ENCODE assay signal across 1 cellular context in the genomic region with DNA sequence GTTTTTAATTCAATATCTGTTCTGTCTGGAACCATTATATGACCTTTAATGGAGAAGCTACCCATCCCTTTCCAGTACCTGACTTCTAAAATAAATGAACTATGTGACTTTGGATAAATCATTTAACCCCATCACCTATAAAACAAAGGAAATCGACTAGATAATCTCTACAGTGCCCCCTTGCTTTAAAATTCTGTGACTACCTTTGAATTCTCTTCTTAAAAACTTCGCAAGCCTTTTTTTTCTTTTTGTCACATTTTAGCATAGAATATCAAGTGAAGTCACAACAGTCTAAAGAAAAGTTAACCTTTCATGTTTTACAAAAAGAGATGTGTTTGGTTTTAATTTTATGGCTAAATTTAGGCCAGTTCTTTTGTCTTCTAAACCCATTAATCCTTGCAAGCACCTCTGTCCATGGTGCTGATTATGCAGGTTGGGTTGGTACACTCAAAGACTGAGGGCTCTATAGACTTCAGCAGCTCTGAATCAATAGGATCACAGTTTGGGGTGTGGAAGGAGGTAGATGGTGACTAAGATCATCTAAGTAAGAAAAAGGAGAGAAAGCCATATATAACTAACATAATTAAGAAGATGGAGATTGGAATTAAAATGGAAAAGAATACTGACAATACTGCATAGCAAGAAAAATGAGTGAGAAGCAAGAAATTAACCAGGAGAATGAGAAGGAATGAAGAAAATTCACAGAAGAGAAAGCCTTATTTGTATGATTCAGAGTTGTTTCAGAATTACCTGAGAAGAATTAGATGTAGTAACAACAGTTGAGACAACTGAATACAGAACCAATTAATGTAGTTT.
TF ChIP-seq lines count a peak whose summit lies in the region.

No MANE protein-coding gene starts in this region.

TF ChIP-seq in K562, 482 proteins besides CTCF, POLR2A, EP300 and RAD21 (continued from another document and continues in another):
- TF ChIP-seq, protein P1, sequence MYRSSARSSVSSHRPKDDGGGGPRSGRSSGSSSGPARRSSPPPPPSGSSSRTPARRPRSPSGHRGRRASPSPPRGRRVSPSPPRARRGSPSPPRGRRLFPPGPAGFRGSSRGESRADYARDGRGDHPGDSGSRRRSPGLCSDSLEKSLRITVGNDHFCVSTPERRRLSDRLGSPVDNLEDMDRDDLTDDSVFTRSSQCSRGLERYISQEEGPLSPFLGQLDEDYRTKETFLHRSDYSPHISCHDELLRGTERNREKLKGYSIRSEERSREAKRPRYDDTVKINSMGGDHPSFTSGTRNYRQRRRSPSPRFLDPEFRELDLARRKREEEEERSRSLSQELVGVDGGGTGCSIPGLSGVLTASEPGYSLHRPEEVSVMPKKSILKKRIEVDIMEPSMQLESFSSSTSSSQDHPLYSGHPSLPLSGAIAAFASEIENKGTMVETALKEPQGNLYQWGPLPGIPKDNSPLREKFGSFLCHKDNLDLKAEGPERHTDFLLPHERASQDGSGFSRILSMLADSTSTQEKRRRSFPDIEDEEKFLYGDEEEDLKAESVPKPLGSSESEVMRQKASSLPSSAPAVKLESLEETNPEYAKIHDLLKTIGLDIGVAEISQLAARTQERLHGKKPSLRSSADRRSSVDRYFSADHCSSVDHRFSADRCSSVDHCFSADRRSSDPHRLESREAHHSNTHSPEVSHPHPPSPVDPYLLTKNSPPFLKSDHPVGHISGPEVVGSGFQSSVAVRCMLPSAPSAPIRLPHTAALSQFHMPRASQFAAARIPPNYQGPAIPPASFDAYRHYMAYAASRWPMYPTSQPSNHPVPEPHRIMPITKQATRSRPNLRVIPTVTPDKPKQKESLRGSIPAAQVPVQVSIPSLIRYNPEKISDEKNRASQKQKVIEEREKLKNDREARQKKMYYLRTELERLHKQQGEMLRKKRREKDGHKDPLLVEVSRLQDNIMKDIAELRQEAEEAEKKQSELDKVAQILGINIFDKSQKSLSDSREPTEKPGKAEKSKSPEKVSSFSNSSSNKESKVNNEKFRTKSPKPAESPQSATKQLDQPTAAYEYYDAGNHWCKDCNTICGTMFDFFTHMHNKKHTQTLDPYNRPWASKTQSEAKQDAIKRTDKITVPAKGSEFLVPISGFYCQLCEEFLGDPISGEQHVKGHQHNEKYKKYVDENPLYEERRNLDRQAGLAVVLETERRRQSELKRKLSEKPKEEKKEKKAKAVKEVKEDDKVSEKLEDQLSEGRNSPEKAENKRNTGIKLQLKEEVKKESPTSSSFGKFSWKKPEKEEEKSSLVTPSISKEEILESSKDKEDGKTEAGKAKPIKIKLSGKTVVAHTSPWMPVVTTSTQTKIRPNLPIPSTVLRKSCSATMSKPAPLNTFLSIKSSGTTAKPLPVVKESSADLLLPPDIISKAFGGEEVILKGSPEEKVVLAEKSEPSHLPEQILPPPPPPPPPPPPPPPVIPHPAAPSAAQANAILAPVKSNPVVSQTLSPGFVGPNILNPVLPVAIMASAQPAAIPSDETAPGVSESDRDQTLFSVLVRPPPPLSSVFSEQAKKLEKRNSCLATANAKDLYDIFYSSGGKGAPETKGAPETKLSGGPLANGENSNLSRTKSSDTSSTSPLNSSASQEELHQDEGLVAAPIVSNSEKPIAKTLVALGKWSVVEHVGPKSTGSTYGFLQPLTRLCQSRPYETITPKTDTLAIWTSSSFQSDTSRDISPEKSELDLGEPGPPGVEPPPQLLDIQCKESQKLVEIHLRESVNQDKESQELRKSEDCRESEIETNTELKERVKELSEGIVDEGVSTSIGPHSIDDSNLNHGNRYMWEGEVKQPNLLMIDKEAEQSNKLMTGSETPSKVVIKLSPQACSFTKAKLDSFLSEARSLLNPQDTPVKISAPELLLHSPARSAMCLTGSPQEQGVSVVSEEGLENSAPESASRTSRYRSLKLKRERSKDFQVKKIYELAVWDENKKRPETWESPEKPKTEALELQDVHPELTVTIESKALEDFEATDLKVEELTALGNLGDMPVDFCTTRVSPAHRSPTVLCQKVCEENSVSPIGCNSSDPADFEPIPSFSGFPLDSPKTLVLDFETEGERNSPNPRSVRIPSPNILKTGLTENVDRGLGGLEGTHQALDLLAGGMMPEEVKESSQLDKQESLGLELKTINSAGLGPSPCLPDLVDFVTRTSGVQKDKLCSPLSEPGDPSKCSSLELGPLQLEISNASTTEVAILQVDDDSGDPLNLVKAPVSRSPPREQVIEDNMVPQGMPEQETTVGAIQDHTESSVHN (IDR thresholded peaks at IDR 0.05; ENCODE audit: borderline replicate concordance in 1 of 2, low read depth in 1 of 2) = no peak
- TF ChIP-seq MAZ (CRISPR knock-in tag; conservative IDR thresholded peaks at IDR 0.05 in 1 of 2, IDR thresholded peaks at IDR 0.05 in 1 of 2) (0 out of 4 replicates have a peak, but pooled peaks of 1 of the 2 experiments have one; percentile 30), CREB3 (tag; conservative IDR thresholded peaks at IDR 0.05; ENCODE audit: low read depth) (0 out of 2 replicates have a peak, but pooled peaks have one; percentile 33), NCOA6 (IDR thresholded peaks at IDR 0.05) (0 out of 2 replicates have a peak, but pooled peaks have one; percentile 12), BRF2 (IDR thresholded peaks at IDR 0.05; ENCODE audit: borderline replicate concordance, insufficient read depth, insufficient read length) (no peak), TEAD1 (CRISPR knock-in tag; IDR thresholded peaks at IDR 0.05) (0 out of 4 replicates have a peak, but pooled peaks of 1 of the 2 experiments have one; percentile 14), MCM2 (IDR thresholded peaks at IDR 0.05; ENCODE audit: low read depth) (no peak), AFF1 (IDR thresholded peaks at IDR 0.05; ENCODE audit: low read depth in 1 of 2, partially characterized antibody in 2 of 2) (peak in 1 of 2 experiments; percentile 79), ZNF197 (CRISPR knock-in tag; IDR thresholded peaks at IDR 0.05; ENCODE audit: low read depth) (peak; percentile 66; the same call in 1 of the 2 replicates), PTTG1 (tag; IDR thresholded peaks at IDR 0.05; ENCODE audit: low read depth) (no peak), MIER1 (IDR thresholded peaks at IDR 0.05; ENCODE audit: low read depth) (peak; percentile 96), REST (CRISPR knock-in tag; IDR thresholded peaks at IDR 0.05; ENCODE audit: low read depth) (peak; percentile 95), EHMT2 (IDR thresholded peaks at IDR 0.05) (peak; percentile 98), ZBTB11 (CRISPR knock-in tag; IDR thresholded peaks at IDR 0.05) (0 out of 6 replicates have a peak, but pooled peaks of 1 of the 3 experiments have one; percentile 24)
